In the genomic region with DNA sequence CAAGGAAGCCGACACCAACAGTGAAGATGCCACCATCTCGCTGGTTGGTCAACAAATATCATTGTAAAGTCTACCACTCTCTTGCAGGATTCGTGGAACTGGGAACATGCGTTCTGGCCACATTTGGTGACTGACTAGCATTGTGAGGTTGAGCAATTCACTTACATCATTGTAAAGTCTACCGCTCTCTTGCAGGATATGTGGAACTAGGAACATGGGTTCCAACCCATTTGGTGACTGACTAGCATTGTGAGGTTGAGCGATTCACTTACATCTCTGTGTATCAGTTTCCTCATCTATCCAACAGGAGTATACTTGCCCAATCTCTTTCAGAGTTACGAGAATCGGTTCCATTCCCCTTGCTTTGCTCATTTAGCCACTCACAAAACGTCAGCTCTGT, we compare ENCODE assay signal across 21 cellular contexts.
"Had no signal": no experiment of that assay in that cellular context is flagged by ENCODE, and none has a peak within 500 bp of the region (broad histone marks: within the 10 kb centered on the region; RNA-seq: fewer than 3 reads in every experiment).

No MANE protein-coding gene starts in this region.

- H3K4me1 ChIP-seq: colonic mucosa, gastrocnemius medialis, prostate gland, right atrium auricular region, tibial artery, uterus had no signal

- DNase-seq: activated CD4-positive, alpha-beta memory T cell treated with anti-CD3 and anti-CD28 coated beads, Interleukin-2, amount 10 ng/mL, durations not matched to agents 7 days and 5 days; activated CD4-positive, alpha-beta T cell treated with anti-CD3 and anti-CD28 coated beads for 4 hours; activated CD8-positive, alpha-beta memory T cell treated with anti-CD3 and anti-CD28 coated beads, Interleukin-2, amount 10 ng/mL, durations not matched to agents 7 days and 5 days; activated naive CD4-positive, alpha-beta T cell treated with Interleukin-2 at 50 U/mL for 16 hours; anterior cingulate cortex; central memory CD4-positive, alpha-beta T cell; colonic mucosa; gastrocnemius medialis; mammary epithelial cell; midbrain; stimulated activated CD4-positive, alpha-beta T cell treated with anti-CD3 and anti-CD28 coated beads, Interleukin-2, amount 100 ng/mL, for 24 hours; stimulated activated naive CD8-positive, alpha-beta T cell treated with anti-CD3 and anti-CD28 coated beads, Interleukin-15, Interleukin-2, amounts not matched to agents 100 U/mL and 50 U/mL, for 24 hours; substantia nigra; tibial artery; uterus had no signal

- H3K36me3 ChIP-seq: colonic mucosa, gastrocnemius medialis, heart left ventricle, prostate gland, right atrium auricular region, tibial artery, uterus had no signal

- H3K27ac ChIP-seq: colonic mucosa, gastrocnemius medialis, heart left ventricle, prostate gland, right atrium auricular region, tibial artery, uterus had no signal

- H3K9me3 ChIP-seq: colonic mucosa, gastrocnemius medialis, heart left ventricle, prostate gland, right atrium auricular region, tibial artery, uterus had no signal

- H3K4me3 ChIP-seq: colonic mucosa, gastrocnemius medialis, heart left ventricle, prostate gland, right atrium auricular region, tibial artery, uterus had no signal

- H3K27me3 ChIP-seq: colonic mucosa, heart left ventricle, right atrium auricular region, uterus had no signal

- FAIRE-seq: kidney had no signal

- ATAC-seq: activated CD8-positive, alpha-beta memory T cell treated with anti-CD3 and anti-CD28 coated beads, Interleukin-2, amount 10 ng/mL, durations not matched to agents 7 days and 5 days; gastrocnemius medialis; heart left ventricle; left lobe of liver; stimulated activated naive CD8-positive, alpha-beta T cell treated with anti-CD3 and anti-CD28 coated beads, Interleukin-15, Interleukin-2, amounts not matched to agents 100 U/mL and 50 U/mL, for 24 hours; WTC11 had no signal
